18 cellular contexts compared by ENCODE assay signal in genomic region chr16:51394401-51394800, GRCh38.
DNase-seq lines count a peak whose midpoint lies in the region; ATAC-seq, FAIRE-seq and TF ChIP-seq lines count a peak whose summit lies in the region.
"Had no signal": no experiment of that assay in that cellular context is flagged by ENCODE, and none has a peak within 500 bp of the region (broad histone marks: within the 10 kb centered on the region; RNA-seq: fewer than 3 reads in every experiment).

No MANE protein-coding gene starts in this region.

- ATAC-seq in gastroesophageal sphincter (peak; percentile 34), GM18519 (IDR thresholded peaks at IDR 0.05; ENCODE audit: low FRiP score, unreplicated experiment) (no peak)
- ATAC-seq: HCT116 had no signal

- DNase-seq in H1 (ENCODE audit: low read depth in 1 of 2, low spot score in 2 of 2) (no peak), osteoblast (ENCODE audit: insufficient read length, low spot score, missing footprints) (peak; percentile 11), GM12891 (ENCODE audit: insufficient read length, low spot score) (no peak), NOMO-1 treated with DMSO at 0.1 percent for 48 hours (lab: John Stamatoyannopoulos, UW; ENCODE audit: unreplicated experiment) (no peak)
- DNase-seq: C1 segment of cervical spinal cord; Calu3; CD4-positive, alpha-beta memory T cell; COR-L47; DMS53; DMS79 treated with DMSO at 0.1 percent for 48 hours; GF-D8; GM23248; H9 had no signal

- H3K9ac ChIP-seq in H1 (replicated peaks in 1 of 4; ENCODE audit: extremely low read depth in 1 of 4, low read depth in 3 of 4, low read length in 3 of 4): no peak overlapping the region
- H3K9ac ChIP-seq: GM23248 had no signal

- H3K4me1 ChIP-seq in H1 (replicated peaks in 1 of 4; ENCODE audit: control insufficient read depth in 3 of 4, insufficient read depth in 4 of 4, low read length in 3 of 4) (peaks cover 2 to 16% (median 13%) of the 10 kb centered on the region in 4 experiments; a peak in 5 of 7 replicates), gastroesophageal sphincter (no peaks in the 10 kb centered on the region), osteoblast (ENCODE audit: insufficient read depth, low read length) (peaks cover 9% of the 10 kb centered on the region)

- no peak overlapping the region for H2BK5ac ChIP-seq in H1 (ENCODE audit: low read depth, low read length)

- TF ChIP-seq POLR2A in H1 (IDR thresholded peaks at IDR 0.05; ENCODE audit: control extremely low read depth in 1 of 2, low read depth in 2 of 2, low read length in 2 of 2) (no peak), gastroesophageal sphincter (IDR thresholded peaks at IDR 0.05) (no peak), GM12891 (IDR thresholded peaks at IDR 0.05; ENCODE audit: low read depth, low read length) (no peak)

- no peak overlapping the region for H2BK15ac ChIP-seq in H1 (ENCODE audit: low read length)

- H3K23me2 ChIP-seq in H1 (ENCODE audit: low read depth, low read length): no peaks in the 10 kb centered on the region

- TF ChIP-seq CTCF in H1 (IDR thresholded peaks at IDR 0.05; ENCODE audit: control extremely low read depth in 1 of 3, insufficient read depth in 1 of 3, low read depth in 1 of 3, low read length in 3 of 3) (no peak), gastroesophageal sphincter (IDR thresholded peaks at IDR 0.05) (no peak), osteoblast (IDR thresholded peaks at IDR 0.05; ENCODE audit: extremely low read depth, low read depth, low read length) (no peak)

- FAIRE-seq in H1 (lab: Jason Lieb, UNC): no peak
- FAIRE-seq in GM12891 (lab: Jason Lieb, UNC): no peak
- FAIRE-seq: GM12892, GM19239 had no signal

- no peak for TF ChIP-seq RAD21 in H1 (IDR thresholded peaks at IDR 0.05 in 1 of 2, conservative IDR thresholded peaks at IDR 0.05 in 1 of 2; ENCODE audit: low read depth in 2 of 2, low read length in 2 of 2)

- H3K79me2 ChIP-seq in H1 (ENCODE audit: control insufficient read depth in 1 of 2, insufficient read depth in 2 of 2, low read length in 2 of 2): no peaks in the 10 kb centered on the region
- no peaks in the 10 kb centered on the region for H3K79me2 ChIP-seq in osteoblast (ENCODE audit: insufficient read depth, low read length)

- H3K4me3 ChIP-seq in H1 (ENCODE audit: extremely low read depth in 1 of 4, insufficient read depth in 2 of 4, low read depth in 3 of 4, low read length in 4 of 4): no peak overlapping the region
- H3K4me3 ChIP-seq in gastroesophageal sphincter: no peak overlapping the region
- no peak overlapping the region for H3K4me3 ChIP-seq in osteoblast (ENCODE audit: insufficient read depth, low read length)
- H3K4me3 ChIP-seq: GM23248 had no signal

- H2BK12ac ChIP-seq in H1 (ENCODE audit: low read depth, low read length): no peak overlapping the region

- no peak overlapping the region for H3K27ac ChIP-seq in H1 (ENCODE audit: low read depth, low read length)
- H3K27ac ChIP-seq in gastroesophageal sphincter: no peak overlapping the region
- no peak overlapping the region for H3K27ac ChIP-seq in osteoblast (ENCODE audit: low read depth, low read length)

- no peak overlapping the region for H3K23ac ChIP-seq in H1 (ENCODE audit: insufficient read length)

- H3K4ac ChIP-seq in H1 (replicated peaks; ENCODE audit: insufficient read length, low read depth, low read length): no peak overlapping the region

- 0 out of 4 replicates have a peak, but pooled peaks cover 0 to under 1% of the 10 kb centered on the region in 2 experiments for H3K9me3 ChIP-seq in H1 (ENCODE audit: insufficient read depth in 2 of 2, low read depth in 1 of 2, low read length in 1 of 2)
- peaks cover 0 to 8% (median 0%) of the 10 kb centered on the region in 3 donors for H3K9me3 ChIP-seq in gastroesophageal sphincter
- no peaks in the 10 kb centered on the region for H3K9me3 ChIP-seq in osteoblast (ENCODE audit: low read depth, low read length)

- H4K20me1 ChIP-seq in H1 (replicated peaks in 1 of 2; ENCODE audit: control insufficient read depth in 1 of 2, insufficient read depth in 2 of 2, low read length in 2 of 2) (no peaks in the 10 kb centered on the region), osteoblast (ENCODE audit: insufficient read depth, low read length) (no peaks in the 10 kb centered on the region)

- H2BK120ac ChIP-seq in H1 (replicated peaks; ENCODE audit: low read depth, low read length): no peak overlapping the region

- CTCF ChIA-PET in H1 (lab: Charles Lee; ENCODE audit: partially characterized antibody): no interaction called here

- H2AFZ ChIP-seq in H1 (ENCODE audit: low read length): no peak overlapping the region
- H2AFZ ChIP-seq in osteoblast (ENCODE audit: low read length): no peak overlapping the region
- H2AFZ ChIP-seq: GM23248 had no signal

- H2BK20ac ChIP-seq in H1 (ENCODE audit: low read length): peak overlapping the region; percentile 95; the same call in 1 of the 2 replicates

- H2AK5ac ChIP-seq in H1 (ENCODE audit: low read depth, low read length): no peak overlapping the region

- no peak overlapping the region for H3K56ac ChIP-seq in H1 (replicated peaks; ENCODE audit: insufficient read length, low read depth, low read length)

- H3K36me3 ChIP-seq in H1 (ENCODE audit: control insufficient read depth in 2 of 4, insufficient read depth in 4 of 4, low read length in 3 of 4): no peaks in the 10 kb centered on the region
- H3K36me3 ChIP-seq in gastroesophageal sphincter: no peaks in the 10 kb centered on the region
- H3K36me3 ChIP-seq in osteoblast (ENCODE audit: insufficient read depth, low read length): no peaks in the 10 kb centered on the region

- H4K8ac ChIP-seq in H1 (ENCODE audit: extremely low read depth, insufficient read depth, low read length): no peak overlapping the region

- H3K27me3 ChIP-seq in H1 (replicated peaks in 1 of 4; ENCODE audit: control insufficient read depth in 3 of 4, extremely low read depth in 1 of 4, insufficient read depth in 3 of 4, low read length in 3 of 4) (no peaks in the 10 kb centered on the region), gastroesophageal sphincter (peaks cover 6% of the 10 kb centered on the region), osteoblast (ENCODE audit: insufficient read depth, low read length) (no peaks in the 10 kb centered on the region)

- H3K4me2 ChIP-seq in H1 (ENCODE audit: insufficient read depth in 1 of 2, low read depth in 2 of 2, low read length in 2 of 2) (no peak overlapping the region), osteoblast (ENCODE audit: insufficient read depth, low read length) (no peak overlapping the region)

- POLR2A ChIA-PET in H1 (lab: Charles Lee; ENCODE audit: partially characterized antibody): interaction anchor here (0.6 kb wide), 1 partner anchor 243 kb away, joined by 4 read pairs; no protein-coding TSS in a partner anchor

- H3K18ac ChIP-seq in H1 (ENCODE audit: extremely low read depth, low read length): no peak overlapping the region

- TF ChIP-seq EP300 in H1 (IDR thresholded peaks at IDR 0.05; ENCODE audit: borderline replicate concordance in 1 of 2, low read depth in 2 of 2, low read length in 2 of 2): no peak
- no peak for TF ChIP-seq EP300 in gastroesophageal sphincter (IDR thresholded peaks at IDR 0.05)

- no peak overlapping the region for H3K14ac ChIP-seq in H1 (ENCODE audit: insufficient read length)

- no peak overlapping the region for H4K91ac ChIP-seq in H1 (replicated peaks; ENCODE audit: insufficient read length, low read length)

- H4K5ac ChIP-seq in H1 (ENCODE audit: insufficient read length, low read depth, low read length): no peak overlapping the region

- no peaks in the 10 kb centered on the region for H3K79me1 ChIP-seq in H1 (ENCODE audit: low read depth, low read length)

TF ChIP-seq in H1, 55 proteins besides CTCF, POLR2A, EP300 and RAD21 (continues in another document):
- TF ChIP-seq FOSL1 (IDR thresholded peaks at IDR 0.05; ENCODE audit: insufficient read depth, low read depth, low read length) (no peak), EGR1 (IDR thresholded peaks at IDR 0.05; ENCODE audit: borderline replicate concordance, low read depth, low read length) (no peak), RXRA (IDR thresholded peaks at IDR 0.05; ENCODE audit: insufficient read depth, low read depth, low read length) (no peak), GTF2F1 (IDR thresholded peaks at IDR 0.05; ENCODE audit: borderline replicate concordance, low read depth, low read length) (no peak), TBP (IDR thresholded peaks at IDR 0.05; ENCODE audit: low read depth, low read length) (no peak), CHD2 (IDR thresholded peaks at IDR 0.05; ENCODE audit: low read length) (no peak), JUN (IDR thresholded peaks at IDR 0.05; ENCODE audit: low read depth, low read length) (no peak), SP1 (IDR thresholded peaks at IDR 0.05; ENCODE audit: low read depth, low read length) (no peak)
- TF ChIP-seq, protein P1, sequence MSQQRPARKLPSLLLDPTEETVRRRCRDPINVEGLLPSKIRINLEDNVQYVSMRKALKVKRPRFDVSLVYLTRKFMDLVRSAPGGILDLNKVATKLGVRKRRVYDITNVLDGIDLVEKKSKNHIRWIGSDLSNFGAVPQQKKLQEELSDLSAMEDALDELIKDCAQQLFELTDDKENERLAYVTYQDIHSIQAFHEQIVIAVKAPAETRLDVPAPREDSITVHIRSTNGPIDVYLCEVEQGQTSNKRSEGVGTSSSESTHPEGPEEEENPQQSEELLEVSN (IDR thresholded peaks at IDR 0.05): no peak

TF ChIP-seq in GM12891, 5 proteins besides CTCF, POLR2A, EP300 and RAD21:
- no peak for TF ChIP-seq POLR2AphosphoS5 (IDR thresholded peaks at IDR 0.05; ENCODE audit: low read depth, low read length)
- no peak for TF ChIP-seq TAF1 (IDR thresholded peaks at IDR 0.05; ENCODE audit: low read depth, low read length)
- no peak for TF ChIP-seq SPI1 (IDR thresholded peaks at IDR 0.05; ENCODE audit: low read depth, low read length)
- no peak for TF ChIP-seq POU2F2 (IDR thresholded peaks at IDR 0.05; ENCODE audit: low read depth, low read length)
- no peak for TF ChIP-seq PAX5 (IDR thresholded peaks at IDR 0.05; ENCODE audit: insufficient read depth, low read length, severe bottlenecking)
